Comparison of ENCODE assay signal across 11 cellular contexts in the genomic region with DNA sequence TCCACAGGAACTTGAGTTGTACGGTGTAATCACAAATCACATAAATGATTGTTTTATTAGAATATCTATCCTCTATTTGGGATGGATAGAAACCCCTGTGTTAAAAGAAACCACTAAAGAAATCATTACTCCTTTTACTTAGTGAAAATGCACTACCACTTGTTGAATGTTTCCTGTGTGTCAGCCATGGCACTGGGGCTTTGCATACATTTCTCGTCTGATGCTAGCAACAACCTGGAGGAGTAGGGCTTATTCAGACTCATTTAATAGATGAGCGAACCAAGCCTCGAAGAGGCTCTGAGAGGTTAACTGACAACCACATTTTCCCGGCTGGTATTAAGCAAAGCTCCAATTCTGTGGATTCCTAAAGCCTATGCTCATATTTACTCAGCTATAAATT.
DNase-seq lines count a peak whose midpoint lies in the region; TF ChIP-seq lines count a peak whose summit lies in the region.
"Had no signal": no experiment of that assay in that cellular context is flagged by ENCODE, and none has a peak within 500 bp of the region (broad histone marks: within the 10 kb centered on the region; RNA-seq: fewer than 3 reads in every experiment).

No MANE protein-coding gene starts in this region.

- no peak overlapping the region for H4K8ac ChIP-seq in trophoblast cell (ENCODE audit: low read depth, low read length)

- no peak overlapping the region for H3K14ac ChIP-seq in trophoblast cell (ENCODE audit: low read length)

- H3K4me3 ChIP-seq in BLaER1 (no peak overlapping the region), HUES6 (ENCODE audit: low read depth, low read length) (no peak overlapping the region), trophoblast cell (ENCODE audit: low read depth, low read length) (no peak overlapping the region)

- no peak for TF ChIP-seq CTCF in nephron progenitor cell (IDR thresholded peaks at IDR 0.05)

- H2BK120ac ChIP-seq in trophoblast cell (ENCODE audit: insufficient read depth, low read length, poor library complexity), result no peak overlapping the region

- H3K36me3 ChIP-seq in BLaER1, result no peaks in the 10 kb centered on the region
- H3K36me3 ChIP-seq in HUES6 (ENCODE audit: control insufficient read depth, insufficient read depth, low read length), result no peaks in the 10 kb centered on the region
- H3K36me3 ChIP-seq in trophoblast cell (ENCODE audit: control insufficient read depth in 1 of 2, insufficient read depth in 2 of 2, low read length in 2 of 2), result no peaks in the 10 kb centered on the region
- H3K36me3 ChIP-seq: WERI-Rb-1 had no signal

- DNase-seq in caudate nucleus (lab: John Stamatoyannopoulos, UW), result no peak
- no peak for DNase-seq in nephron progenitor cell
- DNase-seq in hippocampal formation (lab: John Stamatoyannopoulos, UW), result no peak
- no peak for DNase-seq in trophoblast cell
- no peak for DNase-seq in putamen (ENCODE audit: low spot score)
- DNase-seq in DMS53 (lab: John Stamatoyannopoulos, UW), result no peak
- DNase-seq: DMS79, NCI-H187, WERI-Rb-1 had no signal

- no peaks in the 10 kb centered on the region for H4K20me1 ChIP-seq in BLaER1

- H3K23ac ChIP-seq in trophoblast cell (ENCODE audit: low read length), result no peak overlapping the region

- no peak overlapping the region for H2BK12ac ChIP-seq in trophoblast cell (ENCODE audit: low read length)

- H3K27me3 Mint-ChIP-seq in nephron progenitor cell (ENCODE audit: low read depth, poor library complexity), result peaks cover 3% of the 10 kb centered on the region

- H3K4me1 ChIP-seq in BLaER1 (peaks cover 18% of the 10 kb centered on the region), HUES6 (ENCODE audit: control insufficient read depth, insufficient read depth, low read length) (peaks cover 24% of the 10 kb centered on the region), trophoblast cell (ENCODE audit: control insufficient read depth in 1 of 2, insufficient read depth in 2 of 2, low read length in 2 of 2) (peaks cover 5 to 11% of the 10 kb centered on the region in 2 experiments)

- WGBS in trophoblast cell (ENCODE audit: extremely low coverage, insufficient coverage, insufficient read length), result no CpG with 5 or more reads among the region's 5 CpGs

- peaks cover 2% of the 10 kb centered on the region for H3K79me2 ChIP-seq in trophoblast cell (ENCODE audit: control insufficient read depth, insufficient read depth, low read length, poor library complexity)

- H3K9me3 ChIP-seq in BLaER1, result no peaks in the 10 kb centered on the region
- no peaks in the 10 kb centered on the region for H3K9me3 ChIP-seq in HUES6 (ENCODE audit: control insufficient read depth, insufficient read depth, low read depth, low read length)
- no peaks in the 10 kb centered on the region for H3K9me3 ChIP-seq in trophoblast cell (ENCODE audit: insufficient read depth, low read depth, low read length)

- H3K4me1 Mint-ChIP-seq in nephron progenitor cell, result peaks cover 44% of the 10 kb centered on the region

- H3K27ac ChIP-seq in BLaER1, result no peak overlapping the region
- 0 out of 2 replicates have a peak overlapping the region, but pooled peaks have one; percentile 48 for H3K27ac ChIP-seq in HUES6 (ENCODE audit: low read depth, low read length)
- peak overlapping the region; percentile 72 for H3K27ac ChIP-seq in caudate nucleus (ENCODE audit: low read depth, low read length)
- H3K27ac ChIP-seq in trophoblast cell (ENCODE audit: low read depth, low read length), result no peak overlapping the region

- peak overlapping the region; percentile 98 for H3K27ac Mint-ChIP-seq in nephron progenitor cell

- no peak overlapping the region for H3K4ac ChIP-seq in trophoblast cell (ENCODE audit: low read depth, low read length)

- H3K18ac ChIP-seq in trophoblast cell (ENCODE audit: low read length), result no peak overlapping the region

- no peak overlapping the region for H4K12ac ChIP-seq in trophoblast cell (ENCODE audit: low read depth, low read length)

- H3K9ac ChIP-seq in BLaER1 (no peak overlapping the region), HUES6 (ENCODE audit: low read length) (no peak overlapping the region), trophoblast cell (ENCODE audit: low read length) (no peak overlapping the region)

- H3K4me2 ChIP-seq in BLaER1 (peak overlapping the region; percentile 84), trophoblast cell (ENCODE audit: low read length) (no peak overlapping the region)

- H2AK5ac ChIP-seq in trophoblast cell (ENCODE audit: low read length), result no peak overlapping the region

- H3K27me3 ChIP-seq in BLaER1, result no peaks in the 10 kb centered on the region
- no peaks in the 10 kb centered on the region for H3K27me3 ChIP-seq in HUES6 (ENCODE audit: control insufficient read depth, insufficient read depth, low read length)
- H3K27me3 ChIP-seq in trophoblast cell (ENCODE audit: insufficient read depth, low read length), result no peaks in the 10 kb centered on the region

- H3K79me1 ChIP-seq in trophoblast cell (ENCODE audit: low read length), result peaks cover 4% of the 10 kb centered on the region

- H2AFZ ChIP-seq in trophoblast cell (ENCODE audit: insufficient read depth, low read length, poor library complexity), result no peak overlapping the region

- H2BK5ac ChIP-seq in trophoblast cell (ENCODE audit: low read depth, low read length, poor library complexity), result no peak overlapping the region

- no peaks in the 10 kb centered on the region for H3K36me3 Mint-ChIP-seq in nephron progenitor cell (ENCODE audit: low read depth)

- peak overlapping the region; percentile 23 for H3K4me3 Mint-ChIP-seq in nephron progenitor cell

- no peak overlapping the region for H4K91ac ChIP-seq in trophoblast cell (ENCODE audit: low read depth, low read length)

- peaks cover 4% of the 10 kb centered on the region for H3K9me3 Mint-ChIP-seq in nephron progenitor cell

Comparison
In these comparisons a context has a peak if more than half of its experiments do, and no peak if none do; other contexts are left out.
1. H3K27ac ChIP-seq: peak in HUES6 (single experiment) and caudate nucleus (single experiment); none in BLaER1 (single experiment) and trophoblast cell (single experiment).